In the genomic region with DNA sequence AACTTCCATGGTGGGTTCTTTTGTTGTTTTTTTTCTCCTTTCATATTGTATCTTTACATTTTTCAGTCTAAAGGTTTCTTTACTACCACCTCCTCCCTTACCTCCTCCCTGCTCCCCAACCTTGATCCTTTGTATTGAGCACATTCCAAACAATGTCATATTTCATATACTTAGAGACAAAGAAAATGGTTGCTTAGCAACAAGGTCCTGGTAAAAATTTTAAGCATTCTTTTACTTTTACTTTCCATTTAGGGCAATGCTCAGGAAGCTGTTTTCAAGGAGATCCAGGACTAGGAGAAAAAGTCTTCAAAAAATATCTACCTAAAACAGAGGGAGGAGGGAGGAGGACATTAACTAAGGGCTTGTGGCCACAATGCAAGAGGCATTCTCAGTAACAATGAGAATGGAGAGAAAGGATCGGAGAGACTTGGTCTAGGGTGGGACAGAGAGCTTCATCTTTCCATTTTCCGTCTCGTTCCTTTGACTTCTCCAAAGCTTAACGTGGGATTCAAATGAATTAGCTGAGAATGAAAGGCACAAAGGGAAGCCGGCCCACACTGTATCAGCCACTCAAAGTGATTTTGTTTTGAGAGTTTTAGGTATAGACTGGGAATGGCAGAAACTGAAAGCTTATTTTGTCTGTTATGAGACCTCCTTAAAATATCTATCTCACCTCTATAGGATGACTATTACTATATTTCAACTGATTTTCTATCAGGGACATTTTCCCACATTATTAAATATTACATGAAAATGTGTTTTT, we compare ENCODE assay signal across 1 cellular context.
TF ChIP-seq lines count a peak whose summit lies in the region.

No MANE protein-coding gene starts in this region.

TF ChIP-seq in K562, 482 proteins besides CTCF, POLR2A, EP300 and RAD21:
- TF ChIP-seq RBFOX2 (IDR thresholded peaks at IDR 0.05; ENCODE audit: low read depth, low read length) (no peak), ETS2 (tag; IDR thresholded peaks at IDR 0.05; ENCODE audit: borderline replicate concordance, poor library complexity, severe bottlenecking) (no peak), MAZ (CRISPR knock-in tag; conservative IDR thresholded peaks at IDR 0.05 in 1 of 2, IDR thresholded peaks at IDR 0.05 in 1 of 2) (no peak), RFX1 (IDR thresholded peaks at IDR 0.05) (peak; percentile 57)
